In the genomic region with DNA sequence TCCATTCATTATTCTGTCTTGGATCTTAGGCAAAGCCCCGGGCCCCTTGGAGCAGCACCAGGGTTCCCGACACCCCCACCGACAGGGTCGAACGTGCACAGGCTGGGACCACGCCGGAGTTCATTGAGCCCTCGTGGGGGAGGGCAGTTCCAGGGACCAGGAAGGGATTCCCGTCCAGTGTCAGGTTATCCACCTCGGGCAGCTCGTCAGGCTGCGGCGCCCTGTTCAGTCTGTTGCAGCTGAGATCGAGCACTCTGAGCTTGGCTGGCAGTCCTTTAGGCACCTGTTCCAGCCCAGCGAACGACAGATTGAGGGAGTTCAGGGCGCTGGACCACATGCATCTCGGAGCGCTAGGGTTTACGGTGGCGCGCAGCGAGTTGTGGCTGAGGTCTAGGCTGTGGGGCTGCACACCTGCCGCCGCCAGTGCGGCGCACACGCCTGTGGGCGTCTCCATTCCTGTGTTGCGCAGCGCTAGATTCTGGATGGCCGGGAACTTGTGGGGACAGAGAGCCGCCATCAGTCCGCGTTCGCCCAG, we compare ENCODE assay signal across 1 cellular context.
TF ChIP-seq lines count a peak whose summit lies in the region.

No MANE protein-coding gene starts in this region.

TF ChIP-seq in K562, 482 proteins besides CTCF, POLR2A, EP300 and RAD21:
- TF ChIP-seq CBX3 (IDR thresholded peaks at IDR 0.05; ENCODE audit: borderline replicate concordance in 1 of 2, low read length in 2 of 2) = no peak
- TF ChIP-seq, protein P1, sequence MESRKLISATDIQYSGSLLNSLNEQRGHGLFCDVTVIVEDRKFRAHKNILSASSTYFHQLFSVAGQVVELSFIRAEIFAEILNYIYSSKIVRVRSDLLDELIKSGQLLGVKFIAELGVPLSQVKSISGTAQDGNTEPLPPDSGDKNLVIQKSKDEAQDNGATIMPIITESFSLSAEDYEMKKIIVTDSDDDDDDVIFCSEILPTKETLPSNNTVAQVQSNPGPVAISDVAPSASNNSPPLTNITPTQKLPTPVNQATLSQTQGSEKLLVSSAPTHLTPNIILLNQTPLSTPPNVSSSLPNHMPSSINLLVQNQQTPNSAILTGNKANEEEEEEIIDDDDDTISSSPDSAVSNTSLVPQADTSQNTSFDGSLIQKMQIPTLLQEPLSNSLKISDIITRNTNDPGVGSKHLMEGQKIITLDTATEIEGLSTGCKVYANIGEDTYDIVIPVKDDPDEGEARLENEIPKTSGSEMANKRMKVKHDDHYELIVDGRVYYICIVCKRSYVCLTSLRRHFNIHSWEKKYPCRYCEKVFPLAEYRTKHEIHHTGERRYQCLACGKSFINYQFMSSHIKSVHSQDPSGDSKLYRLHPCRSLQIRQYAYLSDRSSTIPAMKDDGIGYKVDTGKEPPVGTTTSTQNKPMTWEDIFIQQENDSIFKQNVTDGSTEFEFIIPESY (CRISPR knock-in tag; IDR thresholded peaks at IDR 0.05) = peak; percentile 44; the same call in 1 of the 2 replicates
